Comparison of ENCODE assay signal across 24 cellular contexts in the genomic region with DNA sequence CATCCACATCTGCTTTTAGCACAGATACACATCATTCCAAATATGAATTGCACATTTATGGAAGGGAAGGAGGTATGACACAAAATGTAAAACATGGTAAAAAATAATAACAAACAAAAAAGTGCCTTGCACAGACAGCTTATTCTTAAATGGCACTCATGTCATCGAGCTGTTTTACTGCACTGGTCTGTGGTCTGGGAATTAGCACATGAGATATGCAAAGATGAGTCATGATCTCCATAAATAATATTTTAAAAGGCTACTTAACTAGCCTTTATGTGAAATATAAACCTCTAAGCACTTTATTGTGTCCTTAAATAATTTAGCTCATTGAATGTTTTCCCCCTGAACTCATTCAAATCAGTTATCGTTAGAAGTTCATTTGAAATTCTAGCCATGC.
DNase-seq lines count a peak whose midpoint lies in the region; ATAC-seq and TF ChIP-seq lines count a peak whose summit lies in the region.
"Had no signal": no experiment of that assay in that cellular context is flagged by ENCODE, and none has a peak within 500 bp of the region (broad histone marks: within the 10 kb centered on the region; RNA-seq: fewer than 3 reads in every experiment).

No MANE protein-coding gene starts in this region.

- H3K27me3 Mint-ChIP-seq in HFFc6 (ENCODE audit: insufficient read depth) = no peaks in the 10 kb centered on the region; the same call in 1 of the 2 replicates
- H3K27me3 Mint-ChIP-seq: activated naive CD8-positive, alpha-beta T cell treated with anti-CD3 and anti-CD28 coated beads for 36 hours had no signal

- H3K9me3 Mint-ChIP-seq in HFFc6 = no peaks in the 10 kb centered on the region

- no peak overlapping the region for H3K27ac ChIP-seq in substantia nigra (ENCODE audit: low read depth, low read length, poor library complexity, severe bottlenecking)
- H3K27ac ChIP-seq: breast epithelium, tibial artery had no signal

- peak overlapping the region; percentile 4 for H3K4me2 ChIP-seq in skeletal muscle satellite cell (ENCODE audit: low read length)

- no peak overlapping the region for H3K4me3 Mint-ChIP-seq in HFFc6
- H3K4me3 Mint-ChIP-seq: activated naive CD8-positive, alpha-beta T cell treated with anti-CD3 and anti-CD28 coated beads for 36 hours; activated T-cell treated with anti-CD3 and anti-CD28 coated beads, Interleukin-2, amount 50 U/mL, for 72 hours had no signal

- in situ Hi-C loops in SK-MEL-5 (cut with HindIII; ENCODE audit: low pct_unique_long_range_greater_than_20kb, low sequenced_read_pairs) = no loop called here

- no peaks in the 10 kb centered on the region for H3K9me3 ChIP-seq in skeletal muscle satellite cell (replicated peaks; ENCODE audit: low read length)
- H3K9me3 ChIP-seq: breast epithelium, tibial artery had no signal

- no peak overlapping the region for H3K27ac Mint-ChIP-seq in HFFc6
- H3K27ac Mint-ChIP-seq: activated naive CD8-positive, alpha-beta T cell treated with anti-CD3 and anti-CD28 coated beads for 36 hours; activated T-cell treated with anti-CD3 and anti-CD28 coated beads, Interleukin-2, amount 50 U/mL, for 72 hours had no signal

- H3K36me3 Mint-ChIP-seq in HFFc6 (ENCODE audit: low read depth) = no peaks in the 10 kb centered on the region
- H3K36me3 Mint-ChIP-seq: activated naive CD8-positive, alpha-beta T cell treated with anti-CD3 and anti-CD28 coated beads for 36 hours had no signal

- no peak for ATAC-seq in HG03354 (IDR thresholded peaks at IDR 0.05; ENCODE audit: poor library complexity, severe bottlenecking, unreplicated experiment)
- ATAC-seq: activated CD4-positive, CD25-positive, alpha-beta regulatory T cell treated with anti-CD3 and anti-CD28 coated beads, Interleukin-2, amount 50 U/mL, for 24 hours; activated T-cell treated with anti-CD3 and anti-CD28 coated beads, Interleukin-2, amount 50 U/mL, for 72 hours; esophagus mucosa; sciatic nerve had no signal

- peaks cover 18% of the 10 kb centered on the region for H3K4me1 Mint-ChIP-seq in HFFc6 (ENCODE audit: low read depth)
- H3K4me1 Mint-ChIP-seq: activated naive CD8-positive, alpha-beta T cell treated with anti-CD3 and anti-CD28 coated beads for 36 hours had no signal

- H3K4me1 ChIP-seq in skeletal muscle satellite cell (ENCODE audit: control insufficient read depth, insufficient read depth, low read length) = peaks cover 10% of the 10 kb centered on the region
- H3K4me1 ChIP-seq: breast epithelium had no signal

- H3K4me3 ChIP-seq in fibroblast of mammary gland (ENCODE audit: control insufficient read depth, low read depth, low read length) (no peak overlapping the region), skeletal muscle satellite cell (ENCODE audit: low read length) (no peak overlapping the region)
- H3K4me3 ChIP-seq: breast epithelium, lung, tibial artery had no signal

- DNase-seq in HFFc6 (peak; percentile 30), SK-MEL-5 (ENCODE audit: low read depth, low spot score) (peak; percentile 6), fibroblast of mammary gland (ENCODE audit: low read depth) (peak; percentile 54), substantia nigra (lab: John Stamatoyannopoulos, UW) (no peak), NK-92 (lab: John Stamatoyannopoulos, UW; ENCODE audit: unreplicated experiment) (no peak)
- DNase-seq: activated CD8-positive, alpha-beta memory T cell treated with anti-CD3 and anti-CD28 coated beads for 24 hours; activated naive CD8-positive, alpha-beta T cell treated with anti-CD3 and anti-CD28 coated beads for 36 hours; activated T-cell treated with anti-CD3 and anti-CD28 coated beads, Interleukin-2, amount 50 U/mL, for 72 hours; Calu3; hippocampal formation; islet precursor cell; Kasumi-1; NCI-H1417; NCI-H524; SIG-M5; stimulated activated naive CD4-positive, alpha-beta T cell; tibial artery had no signal

- TF ChIP-seq CTCF in HFFc6 (IDR thresholded peaks at IDR 0.05) (no peak), fibroblast of mammary gland (conservative IDR thresholded peaks at IDR 0.05; ENCODE audit: control insufficient read depth, insufficient read depth, low read depth, low read length) (no peak)

- no peaks in the 10 kb centered on the region for H3K36me3 ChIP-seq in skeletal muscle satellite cell (ENCODE audit: insufficient read depth, low read length)
- H3K36me3 ChIP-seq: breast epithelium, tibial artery had no signal

- no peaks in the 10 kb centered on the region for H3K27me3 ChIP-seq in skeletal muscle satellite cell (ENCODE audit: control insufficient read depth, insufficient read depth, low read length)
- H3K27me3 ChIP-seq: breast epithelium, tibial artery had no signal

- no peak overlapping the region for H3K9ac ChIP-seq in skeletal muscle satellite cell (ENCODE audit: low read depth, low read length)

Comparison
In these comparisons a context has a peak if more than half of its experiments do, and no peak if none do; other contexts are left out.
1. DNase-seq: peak in HFFc6 (single experiment), SK-MEL-5 (single experiment) and fibroblast of mammary gland (single experiment); none in substantia nigra (0 of 49) and NK-92 (single experiment).